ENCODE assay signal across 10 cellular contexts in the genomic region with DNA sequence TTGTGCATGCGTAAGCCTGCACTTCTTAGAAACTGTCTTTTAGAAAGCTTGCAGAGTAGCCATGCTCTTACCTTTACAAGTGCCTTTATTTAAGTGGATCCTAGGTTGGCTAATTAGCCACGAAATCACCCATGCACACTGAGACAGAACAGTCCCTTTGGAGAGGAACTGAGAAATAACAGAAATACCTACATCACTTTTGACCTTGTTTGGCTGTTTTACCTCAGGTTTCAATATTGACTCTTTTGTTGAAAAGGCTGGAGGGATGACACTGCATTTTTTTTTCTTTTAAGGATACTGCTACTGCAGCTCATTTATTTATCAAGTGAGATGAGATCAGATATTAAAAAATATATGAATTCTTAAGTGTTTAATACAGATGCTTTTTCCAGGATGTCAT.
DNase-seq lines count a peak whose midpoint lies in the region; ATAC-seq and TF ChIP-seq lines count a peak whose summit lies in the region.
"Had no signal": no experiment of that assay in that cellular context is flagged by ENCODE, and none has a peak within 500 bp of the region (broad histone marks: within the 10 kb centered on the region; RNA-seq: fewer than 3 reads in every experiment).

No MANE protein-coding gene starts in this region.

- no peak for TF ChIP-seq CTCF in nephron (IDR thresholded peaks at IDR 0.05; ENCODE audit: unreplicated experiment in 3 of 3)
- no peak for TF ChIP-seq CTCF in tibial nerve (IDR thresholded peaks at IDR 0.05)
- TF ChIP-seq CTCF in coronary artery (IDR thresholded peaks at IDR 0.05), result no peak

- DNase-seq in cerebellar nuclear complex (lab: John Stamatoyannopoulos, UW) (no peak), tibial nerve (ENCODE audit: low spot score in 2 of 2) (no peak), coronary artery (ENCODE audit: low spot score) (no peak), Right ventricle myocardium superior (no peak)
- DNase-seq: activated CD4-positive, alpha-beta T cell treated with anti-CD3 and anti-CD28 coated beads for 4 hours; PC-9 had no signal

- H3K27ac ChIP-seq in tibial nerve (no peak overlapping the region), coronary artery (no peak overlapping the region)
- H3K27ac ChIP-seq: PC-9 had no signal

- H3K27ac Mint-ChIP-seq in nephron, result no peak overlapping the region

- H3K27me3 ChIP-seq in tibial nerve, result peaks cover 0 to 21% of the 10 kb centered on the region in 2 donors

- no peak for TF ChIP-seq POLR2A in tibial nerve (IDR thresholded peaks at IDR 0.05)

- peaks cover 15% of the 10 kb centered on the region for H3K36me3 Mint-ChIP-seq in nephron (ENCODE audit: low read depth)

- H3K4me1 ChIP-seq in tibial nerve, result peaks cover 0 to 26% (median 17%) of the 10 kb centered on the region in 4 donors

- no peak for TF ChIP-seq EP300 in tibial nerve (IDR thresholded peaks at IDR 0.05)

- peaks cover 0 to 8% (median 0%) of the 10 kb centered on the region in 4 donors for H3K9me3 ChIP-seq in tibial nerve

- H3K36me3 ChIP-seq in tibial nerve, result no peaks in the 10 kb centered on the region

- peaks cover 10% of the 10 kb centered on the region for H3K9me3 Mint-ChIP-seq in nephron

- H3K4me3 Mint-ChIP-seq in nephron, result peak overlapping the region; percentile 92 to 94 (median 94)

- 77 to 85% methylated on average over 2 of the region's 2 CpGs for WGBS in tibial nerve, 2 donors

- intact Hi-C loops in Right ventricle myocardium superior (cut with DNase I), result no loop called here

- peaks cover 31% of the 10 kb centered on the region for H3K27me3 Mint-ChIP-seq in nephron (ENCODE audit: low read depth)

- no peak overlapping the region for H3K4me3 ChIP-seq in tibial nerve
- no peak overlapping the region for H3K4me3 ChIP-seq in coronary artery
- H3K4me3 ChIP-seq: PC-9 had no signal

- ATAC-seq in GM18867 (IDR thresholded peaks at IDR 0.05; ENCODE audit: unreplicated experiment), result peak; percentile 33
- peak; percentile 43 for ATAC-seq in GM21717 (IDR thresholded peaks at IDR 0.05; ENCODE audit: unreplicated experiment)
- ATAC-seq in HG03342 (IDR thresholded peaks at IDR 0.05; ENCODE audit: unreplicated experiment), result peak; percentile 47
- no peak for ATAC-seq in Right ventricle myocardium superior (ENCODE audit: poor library complexity)

- peaks cover 14% of the 10 kb centered on the region for H3K4me1 Mint-ChIP-seq in nephron
